In genomic region chr2:160994141-160995002, GRCh38 we compare ENCODE assay signal across 8 cellular contexts.
DNase-seq lines count a peak whose midpoint lies in the region; ATAC-seq and TF ChIP-seq lines count a peak whose summit lies in the region.

No MANE protein-coding gene starts in this region.

- H3K27me3 Mint-ChIP-seq in activated B cell treated with CpG ODN at 0.5 μM for 24 hours = no peaks in the 10 kb centered on the region

- H3K9me3 Mint-ChIP-seq in activated B cell treated with CpG ODN at 0.5 μM for 24 hours = no peaks in the 10 kb centered on the region

- no peak overlapping the region for H3K4me3 Mint-ChIP-seq in activated B cell treated with CpG ODN at 0.5 μM for 24 hours

- H3K27ac ChIP-seq in caudate nucleus (ENCODE audit: low read depth, low read length) = no peak overlapping the region

- POLR2A ChIA-PET in activated B cell treated with CpG ODN at 0.5 μM for 24 hours (lab: Charles Lee) = no interaction called here

- no peaks in the 10 kb centered on the region for H3K36me3 Mint-ChIP-seq in activated B cell treated with CpG ODN at 0.5 μM for 24 hours (ENCODE audit: low read depth)

- TF ChIP-seq CTCF in AG09319 (IDR thresholded peaks at IDR 0.05; ENCODE audit: low read depth, low read length) (peak; percentile 72), activated B cell treated with CpG ODN at 0.5 μM for 24 hours (IDR thresholded peaks at IDR 0.05) (peak; percentile 38)

- intact Hi-C loops in activated B cell treated with CpG ODN at 0.5 μM for 24 hours (cut with micrococcal nuclease) = loop anchor here (1.0 to 5.0 kb wide), 7 partner anchors 68 to 884 kb away; no protein-coding TSS in a partner anchor

- no peak overlapping the region for H3K27ac Mint-ChIP-seq in activated B cell treated with CpG ODN at 0.5 μM for 24 hours

- H3K4me1 Mint-ChIP-seq in activated B cell treated with CpG ODN at 0.5 μM for 24 hours = peaks cover 3% of the 10 kb centered on the region

- CTCF ChIA-PET in activated B cell treated with CpG ODN at 0.5 μM for 24 hours (lab: Charles Lee) = interaction anchor here (0.6 to 7.9 kb wide), 22 partner anchors 9 to 909 kb away, joined by 3 to 105 read pairs (median 5); no protein-coding TSS in a partner anchor

- DNase-seq in AG09319 (ENCODE audit: extremely low read depth, low read depth) (peak; percentile 87), NCI-H2196 treated with DMSO at 0.1 percent for 48 hours (lab: John Stamatoyannopoulos, UW; ENCODE audit: unreplicated experiment) (peak; percentile 72), activated B cell treated with CpG ODN at 0.5 μM for 24 hours (no peak), caudate nucleus (lab: John Stamatoyannopoulos, UW) (peak in 51 of 61 donors; percentile 0 to 90 (median 36)), kidney tubule cell (ENCODE audit: low spot score) (peak; percentile 92)
- DNase-seq in stimulated activated CD4-positive, alpha-beta T cell treated with anti-CD3 and anti-CD28 coated beads, Interleukin-1b, Interleukin-23, amount 100 ng/mL, for 48 hours = peak; percentile 66

- ATAC-seq in GM18870 (IDR thresholded peaks at IDR 0.05; ENCODE audit: unreplicated experiment) (peak; percentile 77), HG03103 (IDR thresholded peaks at IDR 0.05; ENCODE audit: low read depth, unreplicated experiment) (peak; percentile 96), activated B cell treated with CpG ODN at 0.5 μM for 24 hours (ENCODE audit: low read depth) (peak; percentile 37)

Comparison
In these comparisons a context has a peak if more than half of its experiments do, and no peak if none do; other contexts are left out.
1. ATAC-seq: peak in every context shown above with its lines; median percentile 96 in HG03103; 77 in GM18870; 37 in activated B cell treated with CpG ODN at 0.5 μM for 24 hours.